ENCODE assay signal across 22 cellular contexts in the genomic region with DNA sequence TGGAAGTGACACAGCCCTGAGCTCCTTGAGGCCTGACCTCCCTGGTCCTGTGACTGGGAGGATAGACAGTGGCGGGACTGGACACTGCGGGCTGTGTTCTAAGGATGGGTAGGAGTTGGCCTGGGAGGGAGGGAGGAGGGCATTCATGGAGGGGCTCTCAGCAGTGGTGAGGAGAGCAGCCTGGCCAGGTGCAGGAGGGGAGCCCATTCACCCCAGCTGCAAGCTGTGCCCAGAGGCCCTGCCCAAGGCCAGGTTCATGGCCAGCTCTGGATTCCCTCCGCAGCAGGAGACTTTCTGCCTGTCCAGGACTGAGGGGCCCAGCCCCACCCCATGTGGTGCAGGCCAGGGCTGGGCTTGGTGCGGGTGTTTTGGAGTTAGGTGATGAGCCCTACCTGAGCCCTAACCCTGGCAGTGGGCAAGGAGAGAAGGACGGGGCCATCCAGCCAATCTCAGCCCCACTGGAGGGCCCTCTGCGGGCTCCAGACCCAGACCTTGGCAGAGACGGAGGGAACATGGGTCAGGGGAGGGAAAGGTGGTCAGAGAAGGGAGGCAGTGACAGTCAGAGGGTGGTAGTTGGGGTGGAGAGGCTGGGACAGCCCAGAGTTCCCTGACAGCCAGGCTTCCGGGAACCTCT. TPM values are rescaled to one million over a fixed set of nuclear protein-coding genes. Genes with fewer than 3 reads are reported as not detected.
DNase-seq lines count a peak whose midpoint lies in the region; ATAC-seq, FAIRE-seq and TF ChIP-seq lines count a peak whose summit lies in the region.
"Had no signal": no experiment of that assay in that cellular context is flagged by ENCODE, and none has a peak within 500 bp of the region (broad histone marks: within the 10 kb centered on the region; RNA-seq: fewer than 3 reads in every experiment).

No MANE protein-coding gene starts in this region.

- H3K9me2 ChIP-seq in PC-9 (ENCODE audit: insufficient read depth), result no peaks in the 10 kb centered on the region

- H4K20me1 ChIP-seq in PC-9 (ENCODE audit: insufficient read depth) (no peaks in the 10 kb centered on the region), HepG2 (ENCODE audit: insufficient read depth, low read length) (no peaks in the 10 kb centered on the region)

- TF ChIP-seq CTCF in C4-2B (conservative IDR thresholded peaks at IDR 0.05), result no peak
- no peak for TF ChIP-seq CTCF in PC-9 (conservative IDR thresholded peaks at IDR 0.05)
- TF ChIP-seq CTCF in HepG2 (CRISPR knock-in tag; IDR thresholded peaks at IDR 0.05), result no peak
- TF ChIP-seq CTCF in progenitor cell of endocrine pancreas (IDR thresholded peaks at IDR 0.05; ENCODE audit: unreplicated experiment), result no peak

- in situ Hi-C loops in HepG2 (cut with HindIII; ENCODE audit: extremely low pct_ligation_motif_present, low pct_unique_long_range_greater_than_20kb), result no loop called here

- H3K36me3 Mint-ChIP-seq in progenitor cell of endocrine pancreas (ENCODE audit: insufficient read depth), result no peaks in the 10 kb centered on the region
- H3K36me3 Mint-ChIP-seq: CD8-positive, alpha-beta T cell had no signal

- H3K79me2 ChIP-seq in PC-9 (ENCODE audit: low read depth), result no peaks in the 10 kb centered on the region
- no peaks in the 10 kb centered on the region for H3K79me2 ChIP-seq in HepG2 (ENCODE audit: insufficient read depth, low read length)

- ATAC-seq in HepG2 (peak; percentile 19; the same call in 2 of the 3 replicates), aorta (ENCODE audit: low FRiP score) (peak; percentile 11)
- ATAC-seq in stimulated activated naive CD8-positive, alpha-beta T cell treated with anti-CD3 and anti-CD28 coated beads, Interleukin-15, Interleukin-2, amounts not matched to agents 100 U/mL and 50 U/mL, for 24 hours, result no peak

- DNase-seq in PC-9 (no peak), HepG2 (ENCODE audit: low spot score) (no peak), aorta (no peak), NOMO-1 treated with DMSO at 0.1 percent for 48 hours (lab: John Stamatoyannopoulos, UW; ENCODE audit: unreplicated experiment) (no peak), progenitor cell of endocrine pancreas (ENCODE audit: low spot score, unreplicated experiment) (no peak)
- no peak for DNase-seq in stimulated activated naive CD8-positive, alpha-beta T cell treated with anti-CD3 and anti-CD28 coated beads, Interleukin-15, Interleukin-2, amounts not matched to agents 100 U/mL and 50 U/mL, for 24 hours
- DNase-seq: GOT3, MG63, NCI-H1694 treated with DMSO at 0.1 percent for 48 hours, NCI-H2081 treated with DMSO at 0.1 percent for 48 hours, NCI-H2171 treated with DMSO at 0.1 percent for 48 hours, NCI-H446, OCI-M1, SHP77 had no signal

- TF ChIP-seq RAD21 in HepG2 (CRISPR knock-in tag; IDR thresholded peaks at IDR 0.05), result no peak

- peak overlapping the region; percentile 37 for H3K27ac ChIP-seq in C4-2B
- H3K27ac ChIP-seq in PC-9, result no peak overlapping the region
- H3K27ac ChIP-seq in HepG2 (ENCODE audit: extremely low read length, insufficient read depth, low read length), result no peak overlapping the region
- H3K27ac ChIP-seq in aorta (ENCODE audit: low read depth in 1 of 2, low read length in 2 of 2), result no peak overlapping the region

- TF ChIP-seq POLR2A in HepG2 (IDR thresholded peaks at IDR 0.05; ENCODE audit: insufficient read depth in 1 of 2, low read depth in 2 of 2, low read length in 2 of 2), result no peak

- H3K4me3 ChIP-seq in PC-9 (no peak overlapping the region), HepG2 (replicated peaks in 1 of 3; ENCODE audit: insufficient read depth in 1 of 3, low read depth in 2 of 3, low read length in 3 of 3) (no peak overlapping the region), aorta (ENCODE audit: low read length in 2 of 2) (no peak overlapping the region)
- H3K4me3 ChIP-seq: MG63 had no signal

- TF ChIP-seq EP300 in HepG2 (IDR thresholded peaks at IDR 0.05; ENCODE audit: low read depth in 2 of 2, low read length in 2 of 2) (no peak), HepG2 (CRISPR knock-in tag; IDR thresholded peaks at IDR 0.05; ENCODE audit: borderline replicate concordance) (no peak)

- CTCF ChIA-PET in PC-9 (lab: Charles Lee) (interaction anchor here (0.6 kb wide), 2 partner anchors 105 to 329 kb away, joined by 4 to 6 read pairs; no protein-coding TSS in a partner anchor), HepG2 (lab: Yijun Ruan, JAX; ENCODE audit: low intra/inter-chr PET ratio, low total read pairs) (no interaction called here)

- no TSS peak for BruUV-seq in PC-9 (replicated peaks; lab: Mats Ljungman, UMichigan)
- no TSS peak for BruUV-seq in HepG2 (replicated peaks; lab: Mats Ljungman, UMichigan)

- H3K27me3 ChIP-seq in PC-9 (ENCODE audit: insufficient read depth, low read depth) (0 out of 2 replicates have a peak, but pooled peaks cover 10% of the 10 kb centered on the region), HepG2 (ENCODE audit: control insufficient read depth in 1 of 2, insufficient read depth in 2 of 2, low read length in 2 of 2) (peaks cover 4 to 45% of the 10 kb centered on the region in 2 experiments; a peak in 4 of 5 replicates), aorta (ENCODE audit: control insufficient read depth in 1 of 2, insufficient read depth in 2 of 2, low read length in 1 of 2) (no peaks in the 10 kb centered on the region)
- H3K27me3 ChIP-seq: MG63 had no signal

- H3K9me3 ChIP-seq in PC-9 (ENCODE audit: insufficient read depth, low read depth), result no peaks in the 10 kb centered on the region
- no peaks in the 10 kb centered on the region for H3K9me3 ChIP-seq in HepG2 (ENCODE audit: low read length)
- H3K9me3 ChIP-seq in aorta (ENCODE audit: control insufficient read depth, low read length), result no peaks in the 10 kb centered on the region
- H3K9me3 ChIP-seq: MG63 had no signal

- FAIRE-seq in HepG2 (lab: Jason Lieb, UNC), result no peak
- FAIRE-seq: G401.6, GM12892, GM18507 had no signal

- H3K4me3 Mint-ChIP-seq in progenitor cell of endocrine pancreas (ENCODE audit: low read depth), result no peak overlapping the region
- H3K4me3 Mint-ChIP-seq: CD8-positive, alpha-beta T cell had no signal

- H3K9me3 Mint-ChIP-seq in progenitor cell of endocrine pancreas (ENCODE audit: low read depth), result no peaks in the 10 kb centered on the region
- H3K9me3 Mint-ChIP-seq: CD8-positive, alpha-beta T cell had no signal

- peaks cover 30% of the 10 kb centered on the region; the same call in 1 of the 2 replicates for H3F3A ChIP-seq in PC-9 (ENCODE audit: insufficient read depth, low read depth)

- H2AFZ ChIP-seq in PC-9 (no peak overlapping the region), HepG2 (ENCODE audit: low read length) (no peak overlapping the region)

- H3K36me3 ChIP-seq in PC-9 (ENCODE audit: low read depth) (no peaks in the 10 kb centered on the region), HepG2 (replicated peaks in 1 of 2; ENCODE audit: control insufficient read depth in 1 of 2, insufficient read depth in 2 of 2, low read length in 2 of 2) (no peaks in the 10 kb centered on the region), aorta (ENCODE audit: control insufficient read depth in 1 of 2, insufficient read depth in 2 of 2, low read length in 1 of 2) (no peaks in the 10 kb centered on the region)
- H3K36me3 ChIP-seq: MG63 had no signal

- POLR2A ChIA-PET in PC-9 (lab: Charles Lee; ENCODE audit: unreplicated experiment), result no interaction called here
- POLR2A ChIA-PET in HepG2 (lab: Yijun Ruan, JAX), result no interaction called here

- H3K4me2 ChIP-seq in PC-9 (peak overlapping the region; percentile 50), HepG2 (ENCODE audit: low read depth, low read length) (no peak overlapping the region)

- H3K4me1 ChIP-seq in PC-9 (replicated peaks; ENCODE audit: insufficient read depth), result peaks cover 24% of the 10 kb centered on the region
- no peaks in the 10 kb centered on the region for H3K4me1 ChIP-seq in HepG2 (ENCODE audit: insufficient read depth, low read length)
- no peaks in the 10 kb centered on the region for H3K4me1 ChIP-seq in aorta (ENCODE audit: control insufficient read depth in 1 of 2, insufficient read depth in 2 of 2, low read length in 2 of 2)

- 0% methylated on average over 4 of the region's 8 CpGs for WGBS in HepG2 (ENCODE audit: low lambda C conversion rate)
- 71 to 77% methylated on average over 7 to 8 of the region's 8 CpGs for WGBS in aorta, 2 donors

- no peak overlapping the region for H3K9ac ChIP-seq in HepG2 (ENCODE audit: insufficient read depth, low read depth, low read length)

- intact Hi-C loops in PC-9 (cut with micrococcal nuclease; ENCODE audit: unreplicated experiment), result no loop called here
- intact Hi-C loops in HepG2 (cut with micrococcal nuclease; ENCODE audit: unreplicated experiment), result no loop called here
- intact Hi-C loops in aorta (cut with DNase I), result no loop called here

- H3K4me1 Mint-ChIP-seq in progenitor cell of endocrine pancreas (ENCODE audit: low read depth), result peaks cover 5% of the 10 kb centered on the region

- peaks cover 53% of the 10 kb centered on the region for H3K27me3 Mint-ChIP-seq in progenitor cell of endocrine pancreas

- no peak overlapping the region for H3K27ac Mint-ChIP-seq in progenitor cell of endocrine pancreas
- H3K27ac Mint-ChIP-seq: CD8-positive, alpha-beta T cell had no signal

RNA-seq across cellular contexts. Expression of a gene that starts 26.8 kb away (rescaled TPM):
- total RNA-seq in PC-9 (2021) (2.5 and 2.8 TPM in 2 replicates), HepG2 (2016; rRNA removed; fragmentation: Illumina TruSeq; extraction: Trizol) (not detected in 2 replicates), aorta (under 1 TPM; 0.16 to 0.33 TPM), progenitor cell of endocrine pancreas (0.24 and 0.41 TPM in 2 replicates)
- not detected in 2 replicates for total RNA-seq in HepG2 (2016; cell fraction: cytosol; rRNA removed; fragmentation: Illumina TruSeq; extraction: Trizol; ENCODE audit: low read depth)
- not detected in 2 replicates for total RNA-seq in HepG2 (2016; cell fraction: insoluble cytoplasmic fraction; rRNA removed; fragmentation: Illumina TruSeq; extraction: Trizol)
- not detected in 2 replicates for total RNA-seq in HepG2 (2016; cell fraction: membrane; rRNA removed; fragmentation: Illumina TruSeq; extraction: Trizol)
- not detected in 2 replicates for total RNA-seq in HepG2 (2016; cell fraction: nucleus; rRNA removed; fragmentation: Illumina TruSeq; extraction: Trizol)
- polyA plus RNA-seq in HepG2 (2011; rRNA removed) (not detected in 2 replicates), aorta (not detected)
- not detected in 2 replicates for polyA plus RNA-seq in HepG2 (2011; cell fraction: cytosol; rRNA removed)
- polyA plus RNA-seq in HepG2 (2011; cell fraction: nucleus; rRNA removed), result 0.02 TPM in 2 replicates
- polyA plus RNA-seq in HepG2 (2012), result 0.03 TPM in 1 of 2 replicates, not detected in the other
- not detected in 2 replicates for polyA plus RNA-seq in HepG2 (2016; cell fraction: cytosol; fragmentation: Illumina TruSeq; extraction: Trizol; ENCODE audit: low read depth)
- not detected in 2 replicates for polyA plus RNA-seq in HepG2 (2016; cell fraction: insoluble cytoplasmic fraction; fragmentation: Illumina TruSeq; extraction: Trizol; ENCODE audit: low read depth)
- polyA plus RNA-seq in HepG2 (2016; cell fraction: membrane; fragmentation: Illumina TruSeq; extraction: Trizol; ENCODE audit: low read depth), result not detected in 2 replicates
- not detected in 2 replicates for polyA plus RNA-seq in HepG2 (2016; cell fraction: nucleus; fragmentation: Illumina TruSeq; extraction: Trizol; ENCODE audit: insufficient read depth, low read depth)
- 0.04 and 0.05 TPM in 2 replicates for polyA minus RNA-seq in HepG2 (2011; rRNA and poly(A)+ RNA removed; ENCODE audit: low replicate concordance)
- polyA minus RNA-seq in HepG2 (2011; cell fraction: cytosol; rRNA and poly(A)+ RNA removed), result not detected in 2 replicates
- polyA minus RNA-seq in HepG2 (2011; cell fraction: nucleus; rRNA and poly(A)+ RNA removed), result not detected in 2 replicates
- total RNA-seq: Daoy, LHCN-M2, RPMI7951 had no signal
